Comparison of ENCODE assay signal across 16 cellular contexts in genomic region chr1:85681087-85681486, GRCh38. TPM values are rescaled to one million over a fixed set of nuclear protein-coding genes. Genes with fewer than 3 reads are reported as not detected.
DNase-seq lines count a peak whose midpoint lies in the region; ATAC-seq, FAIRE-seq and TF ChIP-seq lines count a peak whose summit lies in the region.
"Had no signal": no experiment of that assay in that cellular context is flagged by ENCODE, and none has a peak within 500 bp of the region (broad histone marks: within the 10 kb centered on the region; RNA-seq: fewer than 3 reads in every experiment).

No MANE protein-coding gene starts in this region.

- ATAC-seq in HepG2 (peak; percentile 100), right lobe of liver (no peak)
- ATAC-seq: activated CD4-positive, CD25-positive, alpha-beta regulatory T cell treated with anti-CD3 and anti-CD28 coated beads, Interleukin-2, amount 50 U/mL, for 24 hours had no signal

- H3K9me3 Mint-ChIP-seq in Caco-2 (ENCODE audit: unreplicated experiment): no peaks in the 10 kb centered on the region

- H3K4me3 ChIP-seq in HepG2 (replicated peaks in 1 of 3; ENCODE audit: insufficient read depth in 1 of 3, low read depth in 2 of 3, low read length in 3 of 3): peak overlapping the region in 2 of 3 experiments; percentile 23 to 30; a peak in 1 of 6 replicates
- no peak overlapping the region for H3K4me3 ChIP-seq in right lobe of liver
- H3K4me3 ChIP-seq in thyroid gland (replicated peaks in 1 of 3): no peak overlapping the region
- no peak overlapping the region for H3K4me3 ChIP-seq in Caco-2 (ENCODE audit: low read depth, low read length)
- H3K4me3 ChIP-seq: uterus had no signal

- 9% methylated on average over 2 of the region's 2 CpGs for WGBS in HepG2 (ENCODE audit: low lambda C conversion rate)
- WGBS in right lobe of liver (ENCODE audit: insufficient coverage, low coverage, low lambda C conversion rate, missing lambda C conversion rate): 50% methylated on average over 2 of the region's 2 CpGs
- 9 to 23% methylated on average over 2 of the region's 2 CpGs for WGBS in thyroid gland, 2 donors

- no peak overlapping the region for H3K4me3 Mint-ChIP-seq in Caco-2 (ENCODE audit: unreplicated experiment)
- H3K4me3 Mint-ChIP-seq: B cell had no signal

- H2AFZ ChIP-seq in HepG2 (ENCODE audit: low read length): no peak overlapping the region

- peak overlapping the region; percentile 61; the same call in 1 of the 2 replicates for H3K4me2 ChIP-seq in HepG2 (ENCODE audit: low read depth, low read length)

- no peaks in the 10 kb centered on the region for H4K20me1 ChIP-seq in HepG2 (ENCODE audit: insufficient read depth, low read length)

- DNase-seq in HepG2 (ENCODE audit: low spot score) (peak; percentile 97), right lobe of liver (no peak), dermis blood vessel endothelial cell (peak; percentile 78), kidney tubule cell (ENCODE audit: low spot score) (peak; percentile 93), thyroid gland (peak; percentile 67 to 77), Caco-2 (no peak), NOMO-1 treated with DMSO at 0.1 percent for 48 hours (lab: John Stamatoyannopoulos, UW; ENCODE audit: unreplicated experiment) (no peak), HEK293T (ENCODE audit: extremely low spot score) (no peak)
- DNase-seq: effector memory CD4-positive, alpha-beta T cell; GDM1; NCI-H1092 treated with DMSO at 0.1 percent for 48 hours; NCI-H526 treated with DMSO at 0.1 percent for 48 hours; stimulated activated CD8-positive, alpha-beta memory T cell treated with anti-CD3 and anti-CD28 coated beads, Interleukin-4, amount 100 ng/mL, for 48 hours; uterus had no signal

- no peak for TF ChIP-seq RAD21 in HepG2 (CRISPR knock-in tag; IDR thresholded peaks at IDR 0.05)

- H3K4me1 ChIP-seq in HepG2 (ENCODE audit: insufficient read depth, low read length): peaks cover 33% of the 10 kb centered on the region
- H3K4me1 ChIP-seq in right lobe of liver: no peaks in the 10 kb centered on the region
- H3K4me1 ChIP-seq in thyroid gland: peaks cover 11 to 21% of the 10 kb centered on the region in 2 donors
- no peaks in the 10 kb centered on the region for H3K4me1 ChIP-seq in Caco-2
- H3K4me1 ChIP-seq: uterus had no signal

- H3K36me3 ChIP-seq in HepG2 (replicated peaks in 1 of 2; ENCODE audit: control insufficient read depth in 1 of 2, insufficient read depth in 2 of 2, low read length in 2 of 2): peaks cover 7 to 23% of the 10 kb centered on the region in 2 experiments
- H3K36me3 ChIP-seq in right lobe of liver: peaks cover 0 to 12% (median 0%) of the 10 kb centered on the region in 4 donors
- H3K36me3 ChIP-seq in thyroid gland: no peaks in the 10 kb centered on the region
- no peaks in the 10 kb centered on the region for H3K36me3 ChIP-seq in Caco-2 (ENCODE audit: control insufficient read depth, insufficient read depth, low read length)
- H3K36me3 ChIP-seq: uterus had no signal

- TF ChIP-seq POLR2A in HepG2 (IDR thresholded peaks at IDR 0.05; ENCODE audit: insufficient read depth in 1 of 2, low read depth in 2 of 2, low read length in 2 of 2) (no peak), right lobe of liver (IDR thresholded peaks at IDR 0.05) (no peak), thyroid gland (IDR thresholded peaks at IDR 0.05) (no peak)

- in situ Hi-C loops in HepG2 (cut with HindIII; ENCODE audit: extremely low pct_ligation_motif_present, low pct_unique_long_range_greater_than_20kb): loop anchor here (10.0 kb wide), 1 partner anchor 96 kb away; the partner anchor contains the start of gene CCN1

- peak; percentile 83 for FAIRE-seq in HepG2 (lab: Jason Lieb, UNC)

- H3K9me3 ChIP-seq in HepG2 (ENCODE audit: low read length) (no peaks in the 10 kb centered on the region), right lobe of liver (no peaks in the 10 kb centered on the region), thyroid gland (no peaks in the 10 kb centered on the region), Caco-2 (no peaks in the 10 kb centered on the region)
- H3K9me3 ChIP-seq: uterus had no signal

- H3K9ac ChIP-seq in HepG2 (ENCODE audit: insufficient read depth, low read depth, low read length): peak overlapping the region; percentile 74

- H3K79me2 ChIP-seq in HepG2 (ENCODE audit: insufficient read depth, low read length): peaks cover 8% of the 10 kb centered on the region

- H3K27me3 Mint-ChIP-seq in Caco-2 (ENCODE audit: insufficient read depth, unreplicated experiment): no peaks in the 10 kb centered on the region
- H3K27me3 Mint-ChIP-seq: B cell had no signal

- H3K27me3 ChIP-seq in HepG2 (ENCODE audit: control insufficient read depth in 1 of 2, insufficient read depth in 2 of 2, low read length in 2 of 2) (no peaks in the 10 kb centered on the region), right lobe of liver (no peaks in the 10 kb centered on the region), thyroid gland (no peaks in the 10 kb centered on the region), Caco-2 (replicated peaks; ENCODE audit: control insufficient read depth, insufficient read depth, low read length) (no peaks in the 10 kb centered on the region)
- H3K27me3 ChIP-seq: uterus had no signal

- POLR2A ChIA-PET in HepG2 (lab: Yijun Ruan, JAX): interaction anchor here (1.0 to 1.3 kb wide), 4 partner anchors 27 to 100 kb away, joined by 3 to 5 read pairs (median 4); partner anchors contain the start of gene ZNHIT6
- POLR2A ChIA-PET in Caco-2 (lab: Charles Lee): no interaction called here
- POLR2A ChIA-PET in HEK293T (lab: Yijun Ruan, JAX): no interaction called here

- no peaks in the 10 kb centered on the region for H3K4me1 Mint-ChIP-seq in Caco-2 (ENCODE audit: low read depth, unreplicated experiment)
- H3K4me1 Mint-ChIP-seq: B cell had no signal

- intact Hi-C loops in HepG2 (cut with micrococcal nuclease; ENCODE audit: unreplicated experiment) (loop anchor here (1.0 to 2.0 kb wide), 2 partner anchors 27 to 100 kb away; partner anchors contain the start of genes CCN1 and ZNHIT6), right lobe of liver (cut with DNase I) (no loop called here), thyroid gland (cut with DNase I) (no loop called here), Caco-2 (cut with micrococcal nuclease; ENCODE audit: unreplicated experiment) (no loop called here)

- H3K36me3 Mint-ChIP-seq in Caco-2 (ENCODE audit: insufficient read depth, unreplicated experiment): no peaks in the 10 kb centered on the region

- TF ChIP-seq EP300 in HepG2 (IDR thresholded peaks at IDR 0.05; ENCODE audit: low read depth in 2 of 2, low read length in 2 of 2) (peak; percentile 89 to 99), HepG2 (CRISPR knock-in tag; IDR thresholded peaks at IDR 0.05; ENCODE audit: borderline replicate concordance) (peak; percentile 82)

- BruUV-seq in HepG2 (replicated peaks; lab: Mats Ljungman, UMichigan) (no TSS peak), Caco-2 (replicated peaks; lab: Mats Ljungman, UMichigan) (no TSS peak)

- TF ChIP-seq CTCF in HepG2 (CRISPR knock-in tag; IDR thresholded peaks at IDR 0.05): no peak
- TF ChIP-seq CTCF in right lobe of liver (IDR thresholded peaks at IDR 0.05): no peak
- no peak for TF ChIP-seq CTCF in thyroid gland (IDR thresholded peaks at IDR 0.05)
- no peak for TF ChIP-seq CTCF in Caco-2 (IDR thresholded peaks at IDR 0.05; ENCODE audit: insufficient read depth in 1 of 2, low read depth in 1 of 2, low read length in 1 of 2, severe bottlenecking in 1 of 2, unreplicated experiment in 1 of 2)

- H3K27ac ChIP-seq in HepG2 (ENCODE audit: extremely low read length, insufficient read depth, low read length) (peak overlapping the region; percentile 98), right lobe of liver (no peak overlapping the region), thyroid gland (peak overlapping the region; percentile 62 to 86 (median 69))
- H3K27ac ChIP-seq: uterus had no signal

- no peak overlapping the region for H3K27ac Mint-ChIP-seq in Caco-2 (ENCODE audit: unreplicated experiment)
- H3K27ac Mint-ChIP-seq: B cell had no signal

- CTCF ChIA-PET in HepG2 (lab: Yijun Ruan, JAX; ENCODE audit: low intra/inter-chr PET ratio, low total read pairs) (no interaction called here), Caco-2 (lab: Charles Lee) (no interaction called here), HEK293T (lab: Yijun Ruan, JAX) (no interaction called here)

TF ChIP-seq in HepG2, 621 proteins besides CTCF, POLR2A, EP300 and RAD21 (continues in another document):
- TF ChIP-seq MYNN (CRISPR knock-in tag; IDR thresholded peaks at IDR 0.05; ENCODE audit: low read depth): no peak
- TF ChIP-seq JDP2 (CRISPR knock-in tag; IDR thresholded peaks at IDR 0.05; ENCODE audit: borderline replicate concordance): no peak
- TF ChIP-seq CBX5 (CRISPR knock-in tag; IDR thresholded peaks at IDR 0.05; ENCODE audit: borderline replicate concordance): no peak

TF ChIP-seq in HEK293T, 16 proteins besides CTCF, POLR2A, EP300 and RAD21:
- TF ChIP-seq BHLHE40 (IDR thresholded peaks at IDR 0.05; ENCODE audit: borderline replicate concordance) (no peak), L3MBTL2 (conservative IDR thresholded peaks at IDR 0.05) (no peak)

RNA-seq across cellular contexts. Expression of gene ZNHIT6, which starts 27.1 kb away (rescaled TPM):
- total RNA-seq in HepG2 (2016; rRNA removed; fragmentation: Illumina TruSeq; extraction: Trizol) (15.2 and 18.8 TPM in 2 replicates), right lobe of liver (1 to 10 TPM; 3.1 to 5.1 (median 4.2) TPM), dermis blood vessel endothelial cell (12.3 and 14.7 TPM in 2 replicates), thyroid gland (10 to 100 TPM; 13.6 to 19.3 (median 14.2) TPM), Caco-2 (2022) (13.9 and 16.1 TPM in 2 replicates)
- 0.62 and 0.81 TPM in 2 replicates for total RNA-seq in HepG2 (2016; cell fraction: cytosol; rRNA removed; fragmentation: Illumina TruSeq; extraction: Trizol; ENCODE audit: low read depth)
- 14.7 and 19.2 TPM in 2 replicates for total RNA-seq in HepG2 (2016; cell fraction: insoluble cytoplasmic fraction; rRNA removed; fragmentation: Illumina TruSeq; extraction: Trizol)
- total RNA-seq in HepG2 (2016; cell fraction: membrane; rRNA removed; fragmentation: Illumina TruSeq; extraction: Trizol): 4.0 and 4.4 TPM in 2 replicates
- total RNA-seq in HepG2 (2016; cell fraction: nucleus; rRNA removed; fragmentation: Illumina TruSeq; extraction: Trizol): 10.7 and 10.8 TPM in 2 replicates
- 6.0 TPM in 2 replicates for polyA plus RNA-seq in HepG2 (2011; rRNA removed)
- polyA plus RNA-seq in HepG2 (2011; cell fraction: cytosol; rRNA removed): 2.8 and 4.7 TPM in 2 replicates
- 3.9 and 4.8 TPM in 2 replicates for polyA plus RNA-seq in HepG2 (2011; cell fraction: nucleus; rRNA removed)
- polyA plus RNA-seq in HepG2 (2012): 9.4 and 11.1 TPM in 2 replicates
- polyA plus RNA-seq in HepG2 (2016; cell fraction: cytosol; fragmentation: Illumina TruSeq; extraction: Trizol; ENCODE audit: low read depth): 0.67 and 0.83 TPM in 2 replicates
- polyA plus RNA-seq in HepG2 (2016; cell fraction: insoluble cytoplasmic fraction; fragmentation: Illumina TruSeq; extraction: Trizol; ENCODE audit: low read depth): 25.9 and 26.2 TPM in 2 replicates
- 3.3 and 3.8 TPM in 2 replicates for polyA plus RNA-seq in HepG2 (2016; cell fraction: membrane; fragmentation: Illumina TruSeq; extraction: Trizol; ENCODE audit: low read depth)
- polyA plus RNA-seq in HepG2 (2016; cell fraction: nucleus; fragmentation: Illumina TruSeq; extraction: Trizol; ENCODE audit: insufficient read depth, low read depth): 15.4 and 16.5 TPM in 2 replicates
- polyA minus RNA-seq in HepG2 (2011; rRNA and poly(A)+ RNA removed; ENCODE audit: low replicate concordance): 2.7 and 8.2 TPM in 2 replicates
- polyA minus RNA-seq in HepG2 (2011; cell fraction: cytosol; rRNA and poly(A)+ RNA removed): 3.2 and 4.1 TPM in 2 replicates
- 13.5 and 13.8 TPM in 2 replicates for polyA minus RNA-seq in HepG2 (2011; cell fraction: nucleus; rRNA and poly(A)+ RNA removed)

Comparison
In these comparisons a context has a peak if more than half of its experiments do, and no peak if none do; other contexts are left out.
1. DNase-seq: peak in HepG2 (single experiment), dermis blood vessel endothelial cell (single experiment), kidney tubule cell (single experiment) and thyroid gland (2 of 2); none in right lobe of liver (0 of 3), Caco-2 (0 of 2), NOMO-1 treated with DMSO at 0.1 percent for 48 hours (single experiment) and HEK293T (single experiment).
2. H3K27ac ChIP-seq: peak in HepG2 (single experiment) and thyroid gland (3 of 3); none in right lobe of liver (0 of 3).
3. H3K4me3 ChIP-seq: peak in HepG2 (2 of 3); none in right lobe of liver (0 of 3), thyroid gland (0 of 3) and Caco-2 (single experiment).